Comparison of ENCODE assay signal across 14 cellular contexts in the genomic region with DNA sequence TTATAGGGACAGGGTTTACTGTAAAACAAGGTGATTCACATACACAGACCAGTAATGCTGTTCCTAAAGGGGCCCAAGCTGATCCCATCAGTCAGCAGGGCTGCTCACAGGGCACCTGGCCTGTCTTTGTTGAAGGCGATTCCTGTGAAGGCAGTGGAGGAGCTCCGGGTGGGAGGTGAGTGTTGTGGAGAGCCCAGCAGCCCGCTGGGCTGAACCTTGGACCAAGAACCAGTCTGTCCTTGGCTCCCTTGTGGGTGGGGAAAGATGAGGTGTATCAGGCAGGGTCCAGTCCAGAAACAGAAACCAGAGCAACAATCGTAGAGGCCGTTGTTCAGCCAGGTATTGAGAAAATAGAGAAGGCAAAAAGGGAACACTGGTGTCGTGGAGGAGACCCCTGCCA. TPM values are rescaled to one million over a fixed set of nuclear protein-coding genes. Genes with fewer than 3 reads are reported as not detected.
DNase-seq lines count a peak whose midpoint lies in the region; ATAC-seq, FAIRE-seq and TF ChIP-seq lines count a peak whose summit lies in the region.
"Had no signal": no experiment of that assay in that cellular context is flagged by ENCODE, and none has a peak within 500 bp of the region (broad histone marks: within the 10 kb centered on the region; RNA-seq: fewer than 3 reads in every experiment).

No MANE protein-coding gene starts in this region.

- H3K9ac ChIP-seq in GM23248 (0 out of 2 replicates have a peak overlapping the region, but pooled peaks have one; percentile 39), HepG2 (ENCODE audit: insufficient read depth, low read depth, low read length) (peak overlapping the region; percentile 62), subcutaneous abdominal adipose tissue (ENCODE audit: low read length in 5 of 5) (peak overlapping the region in 2 of 5 donors; percentile 30 to 63)

- H3K4me1 ChIP-seq in GM23248 (ENCODE audit: insufficient read depth) (peaks cover 50% of the 10 kb centered on the region), HepG2 (ENCODE audit: insufficient read depth, low read length) (peaks cover 89% of the 10 kb centered on the region), subcutaneous abdominal adipose tissue (ENCODE audit: control insufficient read depth in 5 of 5, insufficient read depth in 5 of 5, low read length in 5 of 5) (peaks cover 14 to 98% (median 78%) of the 10 kb centered on the region in 5 donors), gastrocnemius medialis (peaks cover 40 to 42% of the 10 kb centered on the region in 2 donors)

- POLR2A ChIA-PET in HepG2 (lab: Yijun Ruan, JAX): interaction anchor here (0.8 to 5.5 kb wide), 6 partner anchors 10 to 58 kb away, joined by 3 to 21 read pairs (median 4); a partner anchor contains a TSS

- TF ChIP-seq CTCF in astrocyte of the cerebellum (IDR thresholded peaks at IDR 0.05; ENCODE audit: low read depth, low read length, missing control alignments) (no peak), HepG2 (CRISPR knock-in tag; IDR thresholded peaks at IDR 0.05) (no peak), gastrocnemius medialis (IDR thresholded peaks at IDR 0.05 in 4 of 5, conservative IDR thresholded peaks at IDR 0.05 in 1 of 5) (no peak)

- H3K79me2 ChIP-seq in GM23248 (ENCODE audit: insufficient read depth) (peaks cover 77% of the 10 kb centered on the region), HepG2 (ENCODE audit: insufficient read depth, low read length) (peaks cover 84% of the 10 kb centered on the region)

- intact Hi-C loops in HepG2 (cut with micrococcal nuclease; ENCODE audit: unreplicated experiment): no loop called here
- intact Hi-C loops in gastrocnemius medialis (cut with DNase I; ENCODE audit: low total_unique reads): no loop called here

- H3K9me2 ChIP-seq in GM23248 (ENCODE audit: insufficient read depth): no peaks in the 10 kb centered on the region

- H3K27me3 ChIP-seq in GM23248 (replicated peaks; ENCODE audit: insufficient read depth) (no peaks in the 10 kb centered on the region), HepG2 (ENCODE audit: control insufficient read depth in 1 of 2, insufficient read depth in 2 of 2, low read length in 2 of 2) (no peaks in the 10 kb centered on the region; a peak in 1 of 5 replicates), subcutaneous abdominal adipose tissue (ENCODE audit: control insufficient read depth in 5 of 5, insufficient read depth in 4 of 5, low read length in 5 of 5) (no peaks in the 10 kb centered on the region), gastrocnemius medialis (no peaks in the 10 kb centered on the region)

- CTCF ChIA-PET in HepG2 (lab: Yijun Ruan, JAX; ENCODE audit: low intra/inter-chr PET ratio, low total read pairs): no interaction called here

- H4K20me1 ChIP-seq in GM23248 (ENCODE audit: insufficient read depth) (no peaks in the 10 kb centered on the region), HepG2 (ENCODE audit: insufficient read depth, low read length) (no peaks in the 10 kb centered on the region)

- in situ Hi-C loops in GM23248 (cut with MboI): no loop called here
- in situ Hi-C loops in astrocyte of the cerebellum (cut with HindIII; ENCODE audit: low sequenced_read_pairs): no loop called here
- in situ Hi-C loops in HepG2 (cut with HindIII; ENCODE audit: extremely low pct_ligation_motif_present, low pct_unique_long_range_greater_than_20kb): no loop called here
- in situ Hi-C loops in gastrocnemius medialis (cut with MboI; ENCODE audit: low sequenced_read_pairs in 4 of 4): no loop called here

- H2AFZ ChIP-seq in GM23248: no peak overlapping the region
- no peak overlapping the region for H2AFZ ChIP-seq in HepG2 (ENCODE audit: low read length)

- no peak overlapping the region for H3K27ac ChIP-seq in GM23248
- H3K27ac ChIP-seq in HepG2 (ENCODE audit: extremely low read length, insufficient read depth, low read length): peak overlapping the region; percentile 89
- peak overlapping the region; percentile 99 for H3K27ac ChIP-seq in subcutaneous abdominal adipose tissue (ENCODE audit: low read depth, low read length)
- no peak overlapping the region for H3K27ac ChIP-seq in gastrocnemius medialis
- H3K27ac ChIP-seq: lower lobe of right lung had no signal

- WGBS in GM23248 (ENCODE audit: low coverage in 1 of 2, low lambda C conversion rate in 2 of 2, missing lambda C conversion rate in 2 of 2), 2 experiments: 84 to 87% methylated on average over 6 of the region's 6 CpGs
- WGBS in HepG2 (ENCODE audit: low lambda C conversion rate): 1% methylated on average over 6 of the region's 6 CpGs

- no peak for DNase-seq in GM23248
- no peak for DNase-seq in astrocyte of the cerebellum (ENCODE audit: low read depth)
- peak; percentile 88 for DNase-seq in HepG2 (ENCODE audit: low spot score)
- no peak for DNase-seq in gastrocnemius medialis
- DNase-seq in activated CD4-positive, alpha-beta T cell treated with anti-CD3 and anti-CD28 coated beads, Interleukin-2, amount 50 U/mL, for 48 hours: no peak
- DNase-seq: GDM1; lower lobe of right lung; NCI-H1436 treated with DMSO at 0.1 percent for 48 hours; NCI-H69; SHP77; stimulated activated CD4-positive, alpha-beta T cell treated with anti-CD3 and anti-CD28 coated beads, Interleukin-1b, Interleukin-23, amount 100 ng/mL, for 48 hours had no signal

- TF ChIP-seq POLR2A in HepG2 (IDR thresholded peaks at IDR 0.05; ENCODE audit: insufficient read depth in 1 of 2, low read depth in 2 of 2, low read length in 2 of 2): peak in 1 of 2 experiments; percentile 49; a peak in 2 of 4 replicates
- TF ChIP-seq POLR2A in gastrocnemius medialis (IDR thresholded peaks at IDR 0.05): no peak

- no peaks in the 10 kb centered on the region for H3K36me3 ChIP-seq in GM23248 (ENCODE audit: low read depth)
- peaks cover 16 to 23% of the 10 kb centered on the region in 2 experiments; a peak in 3 of 5 replicates for H3K36me3 ChIP-seq in HepG2 (replicated peaks in 1 of 2; ENCODE audit: control insufficient read depth in 1 of 2, insufficient read depth in 2 of 2, low read length in 2 of 2)
- peaks cover 0 to 33% (median 9%) of the 10 kb centered on the region in 5 donors for H3K36me3 ChIP-seq in subcutaneous abdominal adipose tissue (ENCODE audit: control insufficient read depth in 5 of 5, insufficient read depth in 5 of 5, low read length in 5 of 5)
- H3K36me3 ChIP-seq in gastrocnemius medialis: no peaks in the 10 kb centered on the region

- peak; percentile 98 for FAIRE-seq in HepG2 (lab: Jason Lieb, UNC)

- H3K4me3 ChIP-seq in GM23248 (no peak overlapping the region), astrocyte of the cerebellum (ENCODE audit: low read depth, low read length) (peak overlapping the region; percentile 2), HepG2 (replicated peaks in 1 of 3; ENCODE audit: insufficient read depth in 1 of 3, low read depth in 2 of 3, low read length in 3 of 3) (peak overlapping the region; percentile 3 to 64 (median 38); a peak in 5 of 6 replicates), subcutaneous abdominal adipose tissue (ENCODE audit: low read depth in 1 of 5, low read length in 5 of 5) (no peak overlapping the region), gastrocnemius medialis (no peak overlapping the region)
- H3K4me3 ChIP-seq: lower lobe of right lung had no signal

- ATAC-seq in HepG2 (peak; percentile 69), HG03378 (IDR thresholded peaks at IDR 0.05; ENCODE audit: unreplicated experiment) (no peak), gastrocnemius medialis (no peak), GM19395 (IDR thresholded peaks at IDR 0.05; ENCODE audit: unreplicated experiment) (no peak)
- ATAC-seq: lower lobe of right lung had no signal

- TF ChIP-seq EP300 in HepG2 (IDR thresholded peaks at IDR 0.05; ENCODE audit: low read depth in 2 of 2, low read length in 2 of 2): no peak
- no peak for TF ChIP-seq EP300 in HepG2 (CRISPR knock-in tag; IDR thresholded peaks at IDR 0.05; ENCODE audit: borderline replicate concordance)

- no peaks in the 10 kb centered on the region for H3K9me3 ChIP-seq in GM23248 (ENCODE audit: low read depth)
- H3K9me3 ChIP-seq in HepG2 (ENCODE audit: low read length): no peaks in the 10 kb centered on the region
- H3K9me3 ChIP-seq in subcutaneous abdominal adipose tissue (ENCODE audit: control insufficient read depth in 5 of 5, low read length in 5 of 5): no peaks in the 10 kb centered on the region
- H3K9me3 ChIP-seq in gastrocnemius medialis: no peaks in the 10 kb centered on the region
- H3K9me3 ChIP-seq: lower lobe of right lung had no signal

- BruUV-seq in HepG2 (replicated peaks; lab: Mats Ljungman, UMichigan): no TSS peak

- peak overlapping the region; percentile 65 for H3K4me2 ChIP-seq in GM23248 (ENCODE audit: unreplicated experiment)
- H3K4me2 ChIP-seq in HepG2 (ENCODE audit: low read depth, low read length): peak overlapping the region; percentile 87

- peaks cover 19% of the 10 kb centered on the region for H3F3A ChIP-seq in GM23248 (ENCODE audit: insufficient read depth)

- no peak for TF ChIP-seq RAD21 in HepG2 (CRISPR knock-in tag; IDR thresholded peaks at IDR 0.05)

RNA-seq across cellular contexts. Expression of a gene that starts 12.5 kb away (rescaled TPM):
- 67.5 and 68.0 TPM in 2 replicates for total RNA-seq in GM23248 (2014; rRNA removed; shearing (Covaris generic))
- polyA plus RNA-seq in GM23248 (2016; fragmentation: Nextera tagmentation; extraction: Ambion mirVana) (81.8 and 89.7 TPM in 2 replicates), HepG2 (2011; rRNA removed) (165 and 184 TPM in 2 replicates)
- total RNA-seq in HepG2 (2016; rRNA removed; fragmentation: Illumina TruSeq; extraction: Trizol) (114 and 151 TPM in 2 replicates), gastrocnemius medialis (10 to 100 TPM; 12.4 to 39.2 (median 21.9) TPM)
- 28.6 and 35.2 TPM in 2 replicates for total RNA-seq in HepG2 (2016; cell fraction: cytosol; rRNA removed; fragmentation: Illumina TruSeq; extraction: Trizol; ENCODE audit: low read depth)
- 115 and 149 TPM in 2 replicates for total RNA-seq in HepG2 (2016; cell fraction: insoluble cytoplasmic fraction; rRNA removed; fragmentation: Illumina TruSeq; extraction: Trizol)
- 62.0 and 68.5 TPM in 2 replicates for total RNA-seq in HepG2 (2016; cell fraction: membrane; rRNA removed; fragmentation: Illumina TruSeq; extraction: Trizol)
- total RNA-seq in HepG2 (2016; cell fraction: nucleus; rRNA removed; fragmentation: Illumina TruSeq; extraction: Trizol): 61.1 and 71.3 TPM in 2 replicates
- 146 and 162 TPM in 2 replicates for polyA plus RNA-seq in HepG2 (2011; cell fraction: cytosol; rRNA removed)
- 215 and 264 TPM in 2 replicates for polyA plus RNA-seq in HepG2 (2011; cell fraction: nucleus; rRNA removed)
- 82.4 and 87.9 TPM in 2 replicates for polyA plus RNA-seq in HepG2 (2012)
- polyA plus RNA-seq in HepG2 (2016; cell fraction: cytosol; fragmentation: Illumina TruSeq; extraction: Trizol; ENCODE audit: low read depth): 45.4 and 55.7 TPM in 2 replicates
- 135 and 141 TPM in 2 replicates for polyA plus RNA-seq in HepG2 (2016; cell fraction: insoluble cytoplasmic fraction; fragmentation: Illumina TruSeq; extraction: Trizol; ENCODE audit: low read depth)
- 56.2 and 56.5 TPM in 2 replicates for polyA plus RNA-seq in HepG2 (2016; cell fraction: membrane; fragmentation: Illumina TruSeq; extraction: Trizol; ENCODE audit: low read depth)
- polyA plus RNA-seq in HepG2 (2016; cell fraction: nucleus; fragmentation: Illumina TruSeq; extraction: Trizol; ENCODE audit: insufficient read depth, low read depth): 113 and 114 TPM in 2 replicates
- polyA minus RNA-seq in HepG2 (2011; rRNA and poly(A)+ RNA removed; ENCODE audit: low replicate concordance): 159 and 241 TPM in 2 replicates
- 48.1 and 61.1 TPM in 2 replicates for polyA minus RNA-seq in HepG2 (2011; cell fraction: cytosol; rRNA and poly(A)+ RNA removed)
- 60.5 and 61.0 TPM in 2 replicates for polyA minus RNA-seq in HepG2 (2011; cell fraction: nucleus; rRNA and poly(A)+ RNA removed)

RNA-seq across cellular contexts. Expression of a gene that starts 44.6 kb away (rescaled TPM):
- total RNA-seq in GM23248 (2014; rRNA removed; shearing (Covaris generic)): 6.7 and 7.8 TPM in 2 replicates
- polyA plus RNA-seq in GM23248 (2016; fragmentation: Nextera tagmentation; extraction: Ambion mirVana): 95.0 and 97.5 TPM in 2 replicates
- total RNA-seq in HepG2 (2016; rRNA removed; fragmentation: Illumina TruSeq; extraction: Trizol): 11.7 and 15.8 TPM in 2 replicates
- 8.0 and 9.1 TPM in 2 replicates for total RNA-seq in HepG2 (2016; cell fraction: cytosol; rRNA removed; fragmentation: Illumina TruSeq; extraction: Trizol; ENCODE audit: low read depth)
- 11.9 and 14.9 TPM in 2 replicates for total RNA-seq in HepG2 (2016; cell fraction: insoluble cytoplasmic fraction; rRNA removed; fragmentation: Illumina TruSeq; extraction: Trizol)
- total RNA-seq in HepG2 (2016; cell fraction: membrane; rRNA removed; fragmentation: Illumina TruSeq; extraction: Trizol): 9.8 and 11.8 TPM in 2 replicates
- 6.6 and 7.1 TPM in 2 replicates for total RNA-seq in HepG2 (2016; cell fraction: nucleus; rRNA removed; fragmentation: Illumina TruSeq; extraction: Trizol)
- polyA plus RNA-seq in HepG2 (2011; rRNA removed): 94.1 and 110 TPM in 2 replicates
- 129 and 137 TPM in 2 replicates for polyA plus RNA-seq in HepG2 (2011; cell fraction: cytosol; rRNA removed)
- polyA plus RNA-seq in HepG2 (2011; cell fraction: nucleus; rRNA removed): 53.4 and 59.2 TPM in 2 replicates
- polyA plus RNA-seq in HepG2 (2012): 58.7 and 69.9 TPM in 2 replicates
- 34.3 and 43.0 TPM in 2 replicates for polyA plus RNA-seq in HepG2 (2016; cell fraction: cytosol; fragmentation: Illumina TruSeq; extraction: Trizol; ENCODE audit: low read depth)
- 53.0 and 57.2 TPM in 2 replicates for polyA plus RNA-seq in HepG2 (2016; cell fraction: insoluble cytoplasmic fraction; fragmentation: Illumina TruSeq; extraction: Trizol; ENCODE audit: low read depth)
- polyA plus RNA-seq in HepG2 (2016; cell fraction: membrane; fragmentation: Illumina TruSeq; extraction: Trizol; ENCODE audit: low read depth): 32.8 and 40.2 TPM in 2 replicates
- 34.9 and 36.2 TPM in 2 replicates for polyA plus RNA-seq in HepG2 (2016; cell fraction: nucleus; fragmentation: Illumina TruSeq; extraction: Trizol; ENCODE audit: insufficient read depth, low read depth)
- 37.2 and 51.7 TPM in 2 replicates for polyA minus RNA-seq in HepG2 (2011; rRNA and poly(A)+ RNA removed; ENCODE audit: low replicate concordance)
- 24.0 and 25.6 TPM in 2 replicates for polyA minus RNA-seq in HepG2 (2011; cell fraction: cytosol; rRNA and poly(A)+ RNA removed)
- 9.0 and 15.4 TPM in 2 replicates for polyA minus RNA-seq in HepG2 (2011; cell fraction: nucleus; rRNA and poly(A)+ RNA removed)
- total RNA-seq in gastrocnemius medialis: 1 to 10 TPM; 1.3 to 5.9 (median 5.2) TPM

RNA-seq across cellular contexts. Expression of a gene that starts 57.9 kb away (rescaled TPM):
- 22.3 and 25.2 TPM in 2 replicates for total RNA-seq in GM23248 (2014; rRNA removed; shearing (Covaris generic))
- polyA plus RNA-seq in GM23248 (2016; fragmentation: Nextera tagmentation; extraction: Ambion mirVana): 17.6 and 18.0 TPM in 2 replicates
- total RNA-seq in HepG2 (2016; rRNA removed; fragmentation: Illumina TruSeq; extraction: Trizol): 24.6 and 35.1 TPM in 2 replicates
- total RNA-seq in HepG2 (2016; cell fraction: cytosol; rRNA removed; fragmentation: Illumina TruSeq; extraction: Trizol; ENCODE audit: low read depth): 16.9 and 17.1 TPM in 2 replicates
- total RNA-seq in HepG2 (2016; cell fraction: insoluble cytoplasmic fraction; rRNA removed; fragmentation: Illumina TruSeq; extraction: Trizol): 24.1 and 32.9 TPM in 2 replicates
- total RNA-seq in HepG2 (2016; cell fraction: membrane; rRNA removed; fragmentation: Illumina TruSeq; extraction: Trizol): 10.3 and 11.2 TPM in 2 replicates
- 29.9 and 34.8 TPM in 2 replicates for total RNA-seq in HepG2 (2016; cell fraction: nucleus; rRNA removed; fragmentation: Illumina TruSeq; extraction: Trizol)
- polyA plus RNA-seq in HepG2 (2011; rRNA removed): 20.1 and 22.2 TPM in 2 replicates
- 11.2 and 11.3 TPM in 2 replicates for polyA plus RNA-seq in HepG2 (2011; cell fraction: cytosol; rRNA removed)
- polyA plus RNA-seq in HepG2 (2011; cell fraction: nucleus; rRNA removed): 110 and 114 TPM in 2 replicates
- 22.7 and 27.0 TPM in 2 replicates for polyA plus RNA-seq in HepG2 (2012)
- 3.0 and 3.7 TPM in 2 replicates for polyA plus RNA-seq in HepG2 (2016; cell fraction: cytosol; fragmentation: Illumina TruSeq; extraction: Trizol; ENCODE audit: low read depth)
- polyA plus RNA-seq in HepG2 (2016; cell fraction: insoluble cytoplasmic fraction; fragmentation: Illumina TruSeq; extraction: Trizol; ENCODE audit: low read depth): 25.7 and 32.8 TPM in 2 replicates
- 4.3 and 6.1 TPM in 2 replicates for polyA plus RNA-seq in HepG2 (2016; cell fraction: membrane; fragmentation: Illumina TruSeq; extraction: Trizol; ENCODE audit: low read depth)
- polyA plus RNA-seq in HepG2 (2016; cell fraction: nucleus; fragmentation: Illumina TruSeq; extraction: Trizol; ENCODE audit: insufficient read depth, low read depth): 70.6 and 74.1 TPM in 2 replicates
- polyA minus RNA-seq in HepG2 (2011; rRNA and poly(A)+ RNA removed; ENCODE audit: low replicate concordance): 9.8 and 26.9 TPM in 2 replicates
- polyA minus RNA-seq in HepG2 (2011; cell fraction: cytosol; rRNA and poly(A)+ RNA removed): 5.9 and 9.7 TPM in 2 replicates
- polyA minus RNA-seq in HepG2 (2011; cell fraction: nucleus; rRNA and poly(A)+ RNA removed): 27.0 and 37.2 TPM in 2 replicates
- total RNA-seq in gastrocnemius medialis: 10 to 100 TPM; 17.5 to 32.0 (median 25.1) TPM

Comparison
In these comparisons a context has a peak if more than half of its experiments do, and no peak if none do; other contexts are left out.
1. H3K27ac ChIP-seq: peak in HepG2 (single experiment) and subcutaneous abdominal adipose tissue (single experiment); none in GM23248 (single experiment) and gastrocnemius medialis (0 of 4).
2. H3K4me3 ChIP-seq: peak in astrocyte of the cerebellum (single experiment) and HepG2 (3 of 3); none in GM23248 (single experiment), subcutaneous abdominal adipose tissue (0 of 5) and gastrocnemius medialis (0 of 4).